Comparison of ENCODE assay signal across 7 cellular contexts in the genomic region with DNA sequence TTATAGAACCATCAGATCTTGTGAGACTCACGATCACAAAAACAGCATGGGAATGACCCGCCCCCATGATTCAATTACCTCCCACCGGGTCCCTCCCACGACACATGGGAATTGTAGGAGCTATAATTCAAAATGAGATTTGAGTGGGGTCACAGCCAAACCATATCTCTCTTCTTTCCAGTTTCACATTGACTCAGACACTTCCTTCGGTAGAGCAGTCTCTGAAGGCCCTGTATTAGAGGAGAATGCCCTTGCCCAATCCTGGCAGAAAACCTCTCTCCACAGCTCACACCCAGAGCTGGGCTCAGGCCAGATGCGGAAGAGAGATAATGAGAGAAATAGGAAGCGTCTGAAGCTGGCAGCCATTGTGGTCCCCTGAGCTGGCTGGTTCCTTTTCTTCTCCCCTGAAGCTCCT.
DNase-seq lines count a peak whose midpoint lies in the region; ATAC-seq, FAIRE-seq and TF ChIP-seq lines count a peak whose summit lies in the region.

No MANE protein-coding gene starts in this region.

- DNase-seq in NOMO-1 (lab: John Stamatoyannopoulos, UW; ENCODE audit: unreplicated experiment in 2 of 2) (peak; percentile 95 to 96), kidney (no peak), NCI-H2227 (lab: John Stamatoyannopoulos, UW; ENCODE audit: unreplicated experiment) (no peak), amniotic stem cell (lab: John Stamatoyannopoulos, UW) (no peak)

- ATAC-seq in GM19023 (IDR thresholded peaks at IDR 0.05; ENCODE audit: unreplicated experiment) (peak; percentile 38), HG02588 (IDR thresholded peaks at IDR 0.05; ENCODE audit: unreplicated experiment) (peak; percentile 61)

- no peak for FAIRE-seq in kidney (lab: Jason Lieb, UNC)

- peak overlapping the region; percentile 62 for H3K27ac ChIP-seq in neutrophil
- H3K27ac ChIP-seq in kidney (ENCODE audit: low read depth in 2 of 2, low read length in 2 of 2): no peak overlapping the region

- no peak overlapping the region for H3K9ac ChIP-seq in kidney (ENCODE audit: low read length in 2 of 2)

- no peaks in the 10 kb centered on the region for H3K27me3 ChIP-seq in neutrophil

- intact Hi-C loops in kidney (cut with DNase I): no loop called here

- H3K9me3 ChIP-seq in neutrophil: no peaks in the 10 kb centered on the region
- no peaks in the 10 kb centered on the region for H3K9me3 ChIP-seq in kidney (ENCODE audit: control insufficient read depth in 1 of 2, low read length in 2 of 2)

- no peak overlapping the region for H3K4me3 ChIP-seq in neutrophil (ENCODE audit: low read depth in 1 of 2, low read length in 1 of 2)
- H3K4me3 ChIP-seq in kidney (ENCODE audit: low read length in 2 of 2): no peak overlapping the region

- H3K36me3 ChIP-seq in neutrophil (no peaks in the 10 kb centered on the region), kidney (ENCODE audit: control insufficient read depth in 1 of 2, insufficient read depth in 2 of 2, low read length in 2 of 2) (peaks cover 0 to 3% of the 10 kb centered on the region in 2 donors)

- no peak for TF ChIP-seq CTCF in neutrophil (IDR thresholded peaks at IDR 0.05)
- no peak for TF ChIP-seq CTCF in kidney (IDR thresholded peaks at IDR 0.05; ENCODE audit: borderline replicate concordance, extremely low read depth, insufficient read depth)

- H3K4me1 ChIP-seq in neutrophil (ENCODE audit: control insufficient read depth in 1 of 2, insufficient read depth in 1 of 2, low read depth in 1 of 2, low read length in 1 of 2): peaks cover 11 to 24% of the 10 kb centered on the region in 2 experiments
- H3K4me1 ChIP-seq in kidney (ENCODE audit: control insufficient read depth in 1 of 2, insufficient read depth in 1 of 2, low read depth in 1 of 2, low read length in 2 of 2): peaks cover 0 to 5% of the 10 kb centered on the region in 2 donors

Comparison
In these comparisons a context has a peak if more than half of its experiments do, and no peak if none do; other contexts are left out.
1. DNase-seq: peak in NOMO-1 (2 of 2); none in kidney (single experiment), NCI-H2227 (single experiment) and amniotic stem cell (single experiment).